1 cellular context compared by ENCODE assay signal in genomic region chr2:47297767-47298401, GRCh38.
TF ChIP-seq lines count a peak whose summit lies in the region.

No MANE protein-coding gene starts in this region.

TF ChIP-seq in K562, 482 proteins besides CTCF, POLR2A, EP300 and RAD21 (continued from another document and continues in another):
- TF ChIP-seq CEBPZ (IDR thresholded peaks at IDR 0.05; ENCODE audit: borderline replicate concordance, low read depth, low read length) (no peak), ZMIZ1 (IDR thresholded peaks at IDR 0.05; ENCODE audit: low read depth in 2 of 2, low read length in 2 of 2) (no peak), STAT5B (CRISPR knock-in tag; IDR thresholded peaks at IDR 0.05) (peak; percentile 75; the same call in 1 of the 2 replicates), ESRRB (CRISPR knock-in tag; IDR thresholded peaks at IDR 0.05; ENCODE audit: borderline replicate concordance) (no peak), POLR2AphosphoS5 (IDR thresholded peaks at IDR 0.05; ENCODE audit: control insufficient read depth, insufficient read depth, low read depth, low read length) (no peak), RBM15 (IDR thresholded peaks at IDR 0.05; ENCODE audit: insufficient read depth, low read length) (no peak), ZNF3 (CRISPR knock-in tag; IDR thresholded peaks at IDR 0.05) (peak; percentile 82), ELF2 (CRISPR knock-in tag; IDR thresholded peaks at IDR 0.05) (peak; percentile 81), SREBF1 (IDR thresholded peaks at IDR 0.05; ENCODE audit: borderline replicate concordance, low read depth, low read length) (no peak), SRSF7 (optimal IDR thresholded peaks at IDR 0.05; ENCODE audit: low read depth, low read length) (no peak), PBX2 (CRISPR knock-in tag; IDR thresholded peaks at IDR 0.05; ENCODE audit: low read depth) (no peak), PBX2 (tag; conservative IDR thresholded peaks at IDR 0.05; ENCODE audit: low read depth) (peak; percentile 82), SMAD1 (IDR thresholded peaks at IDR 0.05; ENCODE audit: low read depth, low read length, partially characterized antibody) (no peak), ZNF583 (CRISPR knock-in tag; IDR thresholded peaks at IDR 0.05) (peak; percentile 98), ZNF764 (CRISPR knock-in tag; IDR thresholded peaks at IDR 0.05; ENCODE audit: low read depth) (no peak), POLR2H (tag; IDR thresholded peaks at IDR 0.05; ENCODE audit: low read depth) (peak; percentile 78; the same call in 1 of the 2 replicates), ETS2 (tag; IDR thresholded peaks at IDR 0.05; ENCODE audit: borderline replicate concordance, poor library complexity, severe bottlenecking) (peak; percentile 86), BRD9 (IDR thresholded peaks at IDR 0.05; ENCODE audit: low read depth, partially characterized antibody) (no peak), ZNF212 (CRISPR knock-in tag; IDR thresholded peaks at IDR 0.05) (no peak; the same call in 1 of the 2 replicates), PREB (CRISPR knock-in tag; IDR thresholded peaks at IDR 0.05) (no peak), EP400 (IDR thresholded peaks at IDR 0.05) (no peak), RAD51 (IDR thresholded peaks at IDR 0.05; ENCODE audit: borderline replicate concordance, low read depth) (no peak), SUPT5H (IDR thresholded peaks at IDR 0.05) (no peak), IRF9 (tag; IDR thresholded peaks at IDR 0.05) (peak; percentile 97), KAT8 (IDR thresholded peaks at IDR 0.05; ENCODE audit: low read depth) (no peak), NFATC3 (IDR thresholded peaks at IDR 0.05) (no peak), GABPA (tag; conservative IDR thresholded peaks at IDR 0.05; ENCODE audit: low read depth) (peak; percentile 60), ZNF24 (IDR thresholded peaks at IDR 0.05) (no peak), ZFP1 (CRISPR knock-in tag; IDR thresholded peaks at IDR 0.05) (peak; percentile 79; the same call in 1 of the 2 replicates), POLR3G (IDR thresholded peaks at IDR 0.05; ENCODE audit: extremely low read depth, insufficient read length, insufficient replicate concordance) (no peak), KDM2B (CRISPR knock-in tag; IDR thresholded peaks at IDR 0.05) (0 out of 2 replicates have a peak, but pooled peaks have one; percentile 68), MTA2 (IDR thresholded peaks at IDR 0.05; ENCODE audit: low read depth) (no peak), RFX1 (IDR thresholded peaks at IDR 0.05) (peak; percentile 93), SNRNP70 (optimal IDR thresholded peaks at IDR 0.05; ENCODE audit: low read depth, low read length) (no peak), PML (IDR thresholded peaks at IDR 0.05; ENCODE audit: low read length) (no peak), CBFA2T3 (IDR thresholded peaks at IDR 0.05) (no peak), ZNF354B (CRISPR knock-in tag; IDR thresholded peaks at IDR 0.05) (peak; percentile 94), PCBP1 (IDR thresholded peaks at IDR 0.05; ENCODE audit: low read depth, low read length, poor library complexity, severe bottlenecking) (no peak), SRSF9 (IDR thresholded peaks at IDR 0.05; ENCODE audit: borderline replicate concordance, low read depth, low read length) (no peak), ZHX1 (conservative IDR thresholded peaks at IDR 0.05; ENCODE audit: low read length) (no peak)
- TF ChIP-seq, protein P1, sequence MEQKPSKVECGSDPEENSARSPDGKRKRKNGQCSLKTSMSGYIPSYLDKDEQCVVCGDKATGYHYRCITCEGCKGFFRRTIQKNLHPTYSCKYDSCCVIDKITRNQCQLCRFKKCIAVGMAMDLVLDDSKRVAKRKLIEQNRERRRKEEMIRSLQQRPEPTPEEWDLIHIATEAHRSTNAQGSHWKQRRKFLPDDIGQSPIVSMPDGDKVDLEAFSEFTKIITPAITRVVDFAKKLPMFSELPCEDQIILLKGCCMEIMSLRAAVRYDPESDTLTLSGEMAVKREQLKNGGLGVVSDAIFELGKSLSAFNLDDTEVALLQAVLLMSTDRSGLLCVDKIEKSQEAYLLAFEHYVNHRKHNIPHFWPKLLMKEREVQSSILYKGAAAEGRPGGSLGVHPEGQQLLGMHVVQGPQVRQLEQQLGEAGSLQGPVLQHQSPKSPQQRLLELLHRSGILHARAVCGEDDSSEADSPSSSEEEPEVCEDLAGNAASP (IDR thresholded peaks at IDR 0.05) = no peak
- TF ChIP-seq, protein P2, sequence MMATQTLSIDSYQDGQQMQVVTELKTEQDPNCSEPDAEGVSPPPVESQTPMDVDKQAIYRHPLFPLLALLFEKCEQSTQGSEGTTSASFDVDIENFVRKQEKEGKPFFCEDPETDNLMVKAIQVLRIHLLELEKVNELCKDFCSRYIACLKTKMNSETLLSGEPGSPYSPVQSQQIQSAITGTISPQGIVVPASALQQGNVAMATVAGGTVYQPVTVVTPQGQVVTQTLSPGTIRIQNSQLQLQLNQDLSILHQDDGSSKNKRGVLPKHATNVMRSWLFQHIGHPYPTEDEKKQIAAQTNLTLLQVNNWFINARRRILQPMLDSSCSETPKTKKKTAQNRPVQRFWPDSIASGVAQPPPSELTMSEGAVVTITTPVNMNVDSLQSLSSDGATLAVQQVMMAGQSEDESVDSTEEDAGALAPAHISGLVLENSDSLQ (IDR thresholded peaks at IDR 0.05) = no peak
- TF ChIP-seq, protein P3, sequence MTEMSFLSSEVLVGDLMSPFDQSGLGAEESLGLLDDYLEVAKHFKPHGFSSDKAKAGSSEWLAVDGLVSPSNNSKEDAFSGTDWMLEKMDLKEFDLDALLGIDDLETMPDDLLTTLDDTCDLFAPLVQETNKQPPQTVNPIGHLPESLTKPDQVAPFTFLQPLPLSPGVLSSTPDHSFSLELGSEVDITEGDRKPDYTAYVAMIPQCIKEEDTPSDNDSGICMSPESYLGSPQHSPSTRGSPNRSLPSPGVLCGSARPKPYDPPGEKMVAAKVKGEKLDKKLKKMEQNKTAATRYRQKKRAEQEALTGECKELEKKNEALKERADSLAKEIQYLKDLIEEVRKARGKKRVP (CRISPR knock-in tag; IDR thresholded peaks at IDR 0.05) = peak; percentile 86
- TF ChIP-seq, protein P4, sequence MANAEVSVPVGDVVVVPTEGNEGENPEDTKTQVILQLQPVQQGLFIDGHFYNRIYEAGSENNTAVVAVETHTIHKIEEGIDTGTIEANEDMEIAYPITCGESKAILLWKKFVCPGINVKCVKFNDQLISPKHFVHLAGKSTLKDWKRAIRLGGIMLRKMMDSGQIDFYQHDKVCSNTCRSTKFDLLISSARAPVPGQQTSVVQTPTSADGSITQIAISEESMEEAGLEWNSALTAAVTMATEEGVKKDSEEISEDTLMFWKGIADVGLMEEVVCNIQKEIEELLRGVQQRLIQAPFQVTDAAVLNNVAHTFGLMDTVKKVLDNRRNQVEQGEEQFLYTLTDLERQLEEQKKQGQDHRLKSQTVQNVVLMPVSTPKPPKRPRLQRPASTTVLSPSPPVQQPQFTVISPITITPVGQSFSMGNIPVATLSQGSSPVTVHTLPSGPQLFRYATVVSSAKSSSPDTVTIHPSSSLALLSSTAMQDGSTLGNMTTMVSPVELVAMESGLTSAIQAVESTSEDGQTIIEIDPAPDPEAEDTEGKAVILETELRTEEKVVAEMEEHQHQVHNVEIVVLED (CRISPR knock-in tag; IDR thresholded peaks at IDR 0.05) = peak; percentile 81
